Comparison of ENCODE assay signal across 1 cellular context in the genomic region with DNA sequence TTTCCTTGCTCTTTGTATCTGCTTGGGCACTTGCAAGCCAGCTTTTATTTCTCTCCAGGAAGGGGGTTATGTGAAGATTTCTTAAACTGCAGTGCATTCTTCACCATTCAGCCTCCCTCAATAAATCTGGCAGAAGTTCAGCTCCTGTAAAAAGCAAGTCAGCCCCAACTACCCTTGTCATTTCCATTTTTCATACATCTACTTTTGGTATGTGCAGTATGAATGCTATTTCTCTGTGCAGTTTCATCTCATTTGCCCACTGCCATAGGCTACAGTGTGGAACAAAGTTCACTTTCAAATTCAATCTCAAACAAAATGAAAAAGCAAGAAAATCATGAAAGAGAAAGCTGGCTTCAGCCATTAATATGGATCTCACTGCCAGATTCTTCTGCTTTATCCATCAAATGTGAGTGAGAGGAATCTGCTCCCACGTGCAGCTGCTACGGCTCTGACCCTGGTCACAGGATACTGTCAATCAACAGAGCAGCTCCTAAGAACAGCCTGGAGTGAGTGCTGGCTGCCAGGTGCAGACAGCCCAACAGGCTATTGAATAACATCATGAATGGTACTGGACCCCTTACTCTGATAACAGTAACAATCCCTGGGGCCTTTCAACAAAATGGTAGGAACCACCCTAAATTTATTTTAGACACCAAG.
TF ChIP-seq lines count a peak whose summit lies in the region.

No MANE protein-coding gene starts in this region.

TF ChIP-seq in SK-N-SH, 30 proteins besides CTCF, POLR2A, EP300 and RAD21 (continued from another document):
- TF ChIP-seq, protein P1, sequence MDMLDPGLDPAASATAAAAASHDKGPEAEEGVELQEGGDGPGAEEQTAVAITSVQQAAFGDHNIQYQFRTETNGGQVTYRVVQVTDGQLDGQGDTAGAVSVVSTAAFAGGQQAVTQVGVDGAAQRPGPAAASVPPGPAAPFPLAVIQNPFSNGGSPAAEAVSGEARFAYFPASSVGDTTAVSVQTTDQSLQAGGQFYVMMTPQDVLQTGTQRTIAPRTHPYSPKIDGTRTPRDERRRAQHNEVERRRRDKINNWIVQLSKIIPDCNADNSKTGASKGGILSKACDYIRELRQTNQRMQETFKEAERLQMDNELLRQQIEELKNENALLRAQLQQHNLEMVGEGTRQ (IDR thresholded peaks at IDR 0.05; ENCODE audit: borderline replicate concordance, low read depth, low read length) = no peak
